Comparison of ENCODE assay signal across 22 cellular contexts in genomic region chr20:36285746-36286447, GRCh38. TPM values are rescaled to one million over a fixed set of nuclear protein-coding genes. Genes with fewer than 3 reads are reported as not detected.
DNase-seq lines count a peak whose midpoint lies in the region; ATAC-seq, FAIRE-seq and TF ChIP-seq lines count a peak whose summit lies in the region.
"Had no signal": no experiment of that assay in that cellular context is flagged by ENCODE, and none has a peak within 500 bp of the region (broad histone marks: within the 10 kb centered on the region; RNA-seq: fewer than 3 reads in every experiment).

No MANE protein-coding gene starts in this region.

- WGBS in HepG2 (ENCODE audit: low lambda C conversion rate) = 59% methylated on average over 11 of the region's 11 CpGs
- WGBS in right lobe of liver (ENCODE audit: insufficient coverage, low coverage, low lambda C conversion rate, missing lambda C conversion rate) = 52% methylated on average over 6 of the region's 11 CpGs

- no peaks in the 10 kb centered on the region for H3K79me2 ChIP-seq in HepG2 (ENCODE audit: insufficient read depth, low read length)

- POLR2A ChIA-PET in HepG2 (lab: Yijun Ruan, JAX) = no interaction called here

- H3K9ac ChIP-seq in HepG2 (ENCODE audit: insufficient read depth, low read depth, low read length) = no peak overlapping the region
- H3K9ac ChIP-seq: BLaER1 treated with 17β-estradiol and CSF1 and Interleukin-3, amounts not matched to agents 10 nM and 100 nM had no signal

- H3K36me3 ChIP-seq in HepG2 (replicated peaks in 1 of 2; ENCODE audit: control insufficient read depth in 1 of 2, insufficient read depth in 2 of 2, low read length in 2 of 2) (no peaks in the 10 kb centered on the region; a peak in 1 of 5 replicates), right lobe of liver (no peaks in the 10 kb centered on the region), BE2C (no peaks in the 10 kb centered on the region)
- H3K36me3 ChIP-seq: BLaER1 treated with 17β-estradiol and CSF1 and Interleukin-3, amounts not matched to agents 10 nM and 100 nM had no signal

- no peak for TF ChIP-seq CTCF in HepG2 (CRISPR knock-in tag; IDR thresholded peaks at IDR 0.05)
- no peak for TF ChIP-seq CTCF in right lobe of liver (IDR thresholded peaks at IDR 0.05)
- no peak for TF ChIP-seq CTCF in osteocyte (IDR thresholded peaks at IDR 0.05)
- TF ChIP-seq CTCF in natural killer cell (IDR thresholded peaks at IDR 0.05) = no peak
- no peak for TF ChIP-seq CTCF in BE2C (IDR thresholded peaks at IDR 0.05; ENCODE audit: low read depth, low read length)

- no TSS peak for BruUV-seq in HepG2 (replicated peaks; lab: Mats Ljungman, UMichigan)

- no peaks in the 10 kb centered on the region for H4K20me1 ChIP-seq in HepG2 (ENCODE audit: insufficient read depth, low read length)
- H4K20me1 ChIP-seq: BLaER1 treated with 17β-estradiol and CSF1 and Interleukin-3, amounts not matched to agents 10 nM and 100 nM had no signal

- H3K4me3 ChIP-seq in HepG2 (replicated peaks in 1 of 3; ENCODE audit: insufficient read depth in 1 of 3, low read depth in 2 of 3, low read length in 3 of 3) (no peak overlapping the region), right lobe of liver (no peak overlapping the region), BE2C (ENCODE audit: low read depth, low read length) (no peak overlapping the region)
- H3K4me3 ChIP-seq: BLaER1 treated with 17β-estradiol and CSF1 and Interleukin-3, amounts not matched to agents 10 nM and 100 nM had no signal

- intact Hi-C loops in HepG2 (cut with micrococcal nuclease; ENCODE audit: unreplicated experiment) (no loop called here), right lobe of liver (cut with DNase I) (no loop called here), natural killer cell (cut with micrococcal nuclease) (no loop called here)

- H3K4me1 Mint-ChIP-seq in osteocyte (ENCODE audit: unreplicated experiment) (no peaks in the 10 kb centered on the region), natural killer cell (no peaks in the 10 kb centered on the region)
- H3K4me1 Mint-ChIP-seq: IgD-negative memory B cell had no signal

- H3K9me3 Mint-ChIP-seq in osteocyte (ENCODE audit: unreplicated experiment) (peaks cover 4% of the 10 kb centered on the region), natural killer cell (no peaks in the 10 kb centered on the region)

- H3K27ac ChIP-seq in HepG2 (ENCODE audit: extremely low read length, insufficient read depth, low read length) (no peak overlapping the region), right lobe of liver (no peak overlapping the region)
- H3K27ac ChIP-seq: BLaER1 treated with 17β-estradiol and CSF1 and Interleukin-3, amounts not matched to agents 10 nM and 100 nM had no signal

- H3K4me1 ChIP-seq in HepG2 (ENCODE audit: insufficient read depth, low read length) (no peaks in the 10 kb centered on the region), right lobe of liver (no peaks in the 10 kb centered on the region), BE2C (no peaks in the 10 kb centered on the region)
- H3K4me1 ChIP-seq: BLaER1 treated with 17β-estradiol and CSF1 and Interleukin-3, amounts not matched to agents 10 nM and 100 nM had no signal

- ATAC-seq in HepG2 = peak; percentile 80
- no peak for ATAC-seq in right lobe of liver
- ATAC-seq in natural killer cell = no peak
- ATAC-seq: HCT116 had no signal

- TF ChIP-seq RAD21 in HepG2 (CRISPR knock-in tag; IDR thresholded peaks at IDR 0.05) = no peak

- DNase-seq in HepG2 (ENCODE audit: low spot score) (no peak), right lobe of liver (no peak), ecto neural progenitor cell (ENCODE audit: low spot score) (peak; percentile 39), osteocyte (ENCODE audit: extremely low spot score, unreplicated experiment) (peak; percentile 68), natural killer cell (no peak), BE2C (no peak)
- no peak for DNase-seq in activated CD4-positive, alpha-beta T cell treated with anti-CD3 and anti-CD28 coated beads, Interleukin-2, amount 50 U/mL, for 4 hours
- DNase-seq: CD4-positive, alpha-beta T cell; DMS53; NCI-H1048; NCI-H1417 treated with DMSO at 0.1 percent for 48 hours; NCI-H1694 treated with DMSO at 0.1 percent for 48 hours; NCI-H2081; NCI-H2227 treated with DMSO at 0.1 percent for 48 hours; NCI-H526 treated with DMSO at 0.1 percent for 48 hours; RPMI8226; SHP77 had no signal

- H3K27me3 ChIP-seq in HepG2 (ENCODE audit: control insufficient read depth in 1 of 2, insufficient read depth in 2 of 2, low read length in 2 of 2) = no peaks in the 10 kb centered on the region; a peak in 1 of 5 replicates
- no peaks in the 10 kb centered on the region for H3K27me3 ChIP-seq in right lobe of liver
- H3K27me3 ChIP-seq in BE2C = peaks cover 7% of the 10 kb centered on the region
- H3K27me3 ChIP-seq: BLaER1 treated with 17β-estradiol and CSF1 and Interleukin-3, amounts not matched to agents 10 nM and 100 nM had no signal

- H3K4me3 Mint-ChIP-seq in osteocyte (ENCODE audit: unreplicated experiment) (no peak overlapping the region), natural killer cell (no peak overlapping the region)
- H3K4me3 Mint-ChIP-seq: CD4-positive, alpha-beta T cell; IgD-negative memory B cell had no signal

- in situ Hi-C loops in HepG2 (cut with HindIII; ENCODE audit: extremely low pct_ligation_motif_present, low pct_unique_long_range_greater_than_20kb) = loop anchor here (10.0 kb wide), 1 partner anchor 59 kb away; no protein-coding TSS in a partner anchor

- H2AFZ ChIP-seq in HepG2 (ENCODE audit: low read length) = no peak overlapping the region

- TF ChIP-seq POLR2A in HepG2 (IDR thresholded peaks at IDR 0.05; ENCODE audit: insufficient read depth in 1 of 2, low read depth in 2 of 2, low read length in 2 of 2) (no peak), right lobe of liver (IDR thresholded peaks at IDR 0.05) (no peak)

- TF ChIP-seq EP300 in HepG2 (IDR thresholded peaks at IDR 0.05; ENCODE audit: low read depth in 2 of 2, low read length in 2 of 2) (no peak), HepG2 (CRISPR knock-in tag; IDR thresholded peaks at IDR 0.05; ENCODE audit: borderline replicate concordance) (no peak)

- H3K27me3 Mint-ChIP-seq in osteocyte (ENCODE audit: unreplicated experiment) (peaks cover 64% of the 10 kb centered on the region), natural killer cell (ENCODE audit: low read depth in 2 of 2) (peaks cover 20 to 36% of the 10 kb centered on the region in 2 donors)

- H3K9me3 ChIP-seq in HepG2 (ENCODE audit: low read length) = no peaks in the 10 kb centered on the region
- no peaks in the 10 kb centered on the region for H3K9me3 ChIP-seq in right lobe of liver
- no peaks in the 10 kb centered on the region for H3K9me3 ChIP-seq in BE2C

- CTCF ChIA-PET in HepG2 (lab: Yijun Ruan, JAX; ENCODE audit: low intra/inter-chr PET ratio, low total read pairs) = no interaction called here

- H3K27ac Mint-ChIP-seq in osteocyte (ENCODE audit: unreplicated experiment) = no peak overlapping the region
- no peak overlapping the region for H3K27ac Mint-ChIP-seq in natural killer cell
- H3K27ac Mint-ChIP-seq: CD4-positive, alpha-beta T cell; IgD-negative memory B cell had no signal

- no peak overlapping the region for H3K4me2 ChIP-seq in HepG2 (ENCODE audit: low read depth, low read length)
- H3K4me2 ChIP-seq: BLaER1 treated with 17β-estradiol and CSF1 and Interleukin-3, amounts not matched to agents 10 nM and 100 nM had no signal

- H3K36me3 Mint-ChIP-seq in osteocyte (ENCODE audit: unreplicated experiment) = no peaks in the 10 kb centered on the region
- no peaks in the 10 kb centered on the region for H3K36me3 Mint-ChIP-seq in natural killer cell
- H3K36me3 Mint-ChIP-seq: IgD-negative memory B cell had no signal

- peak; percentile 50 for FAIRE-seq in HepG2 (lab: Jason Lieb, UNC)
- FAIRE-seq: A204.1, H1 had no signal

RNA-seq across cellular contexts. Expression of gene DLGAP4, which starts 20.2 kb away (rescaled TPM):
- total RNA-seq in HepG2 (2016; rRNA removed; fragmentation: Illumina TruSeq; extraction: Trizol) = 13.3 and 15.2 TPM in 2 replicates
- total RNA-seq in HepG2 (2016; cell fraction: cytosol; rRNA removed; fragmentation: Illumina TruSeq; extraction: Trizol; ENCODE audit: low read depth) = 17.7 and 20.1 TPM in 2 replicates
- total RNA-seq in HepG2 (2016; cell fraction: insoluble cytoplasmic fraction; rRNA removed; fragmentation: Illumina TruSeq; extraction: Trizol) = 10.7 and 12.5 TPM in 2 replicates
- 30.2 and 36.1 TPM in 2 replicates for total RNA-seq in HepG2 (2016; cell fraction: membrane; rRNA removed; fragmentation: Illumina TruSeq; extraction: Trizol)
- total RNA-seq in HepG2 (2016; cell fraction: nucleus; rRNA removed; fragmentation: Illumina TruSeq; extraction: Trizol) = 14.3 and 17.6 TPM in 2 replicates
- 26.7 and 33.5 TPM in 2 replicates for polyA plus RNA-seq in HepG2 (2011; rRNA removed)
- polyA plus RNA-seq in HepG2 (2011; cell fraction: cytosol; rRNA removed) = 18.9 and 28.9 TPM in 2 replicates
- polyA plus RNA-seq in HepG2 (2011; cell fraction: nucleus; rRNA removed) = 81.3 and 93.4 TPM in 2 replicates
- 33.2 and 39.1 TPM in 2 replicates for polyA plus RNA-seq in HepG2 (2012)
- polyA plus RNA-seq in HepG2 (2016; cell fraction: cytosol; fragmentation: Illumina TruSeq; extraction: Trizol; ENCODE audit: low read depth) = 42.6 and 57.9 TPM in 2 replicates
- 32.0 and 44.7 TPM in 2 replicates for polyA plus RNA-seq in HepG2 (2016; cell fraction: insoluble cytoplasmic fraction; fragmentation: Illumina TruSeq; extraction: Trizol; ENCODE audit: low read depth)
- polyA plus RNA-seq in HepG2 (2016; cell fraction: membrane; fragmentation: Illumina TruSeq; extraction: Trizol; ENCODE audit: low read depth) = 45.4 and 49.0 TPM in 2 replicates
- polyA plus RNA-seq in HepG2 (2016; cell fraction: nucleus; fragmentation: Illumina TruSeq; extraction: Trizol; ENCODE audit: insufficient read depth, low read depth) = 63.9 and 68.5 TPM in 2 replicates
- 15.9 and 38.7 TPM in 2 replicates for polyA minus RNA-seq in HepG2 (2011; rRNA and poly(A)+ RNA removed; ENCODE audit: low replicate concordance)
- polyA minus RNA-seq in HepG2 (2011; cell fraction: cytosol; rRNA and poly(A)+ RNA removed) = 33.7 and 42.9 TPM in 2 replicates
- 29.9 and 33.6 TPM in 2 replicates for polyA minus RNA-seq in HepG2 (2011; cell fraction: nucleus; rRNA and poly(A)+ RNA removed)
- total RNA-seq in right lobe of liver = 10 to 100 TPM; 15.5 to 35.1 (median 23.2) TPM
- 125 and 134 TPM in 2 replicates for total RNA-seq in osteocyte
- 10 to 100 TPM; 47.9 to 51.6 (median 51.2) TPM for total RNA-seq in natural killer cell
- polyA plus RNA-seq in BE2C (2012; ENCODE audit: insufficient read depth, insufficient read length, low read depth) = 71.6 TPM

RNA-seq across cellular contexts. Expression of gene AAR2, which starts 49.6 kb away (rescaled TPM):
- 46.2 and 56.5 TPM in 2 replicates for total RNA-seq in HepG2 (2016; rRNA removed; fragmentation: Illumina TruSeq; extraction: Trizol)
- 6.6 and 7.3 TPM in 2 replicates for total RNA-seq in HepG2 (2016; cell fraction: cytosol; rRNA removed; fragmentation: Illumina TruSeq; extraction: Trizol; ENCODE audit: low read depth)
- total RNA-seq in HepG2 (2016; cell fraction: insoluble cytoplasmic fraction; rRNA removed; fragmentation: Illumina TruSeq; extraction: Trizol) = 45.1 and 55.7 TPM in 2 replicates
- total RNA-seq in HepG2 (2016; cell fraction: membrane; rRNA removed; fragmentation: Illumina TruSeq; extraction: Trizol) = 15.6 and 16.1 TPM in 2 replicates
- 31.3 and 35.6 TPM in 2 replicates for total RNA-seq in HepG2 (2016; cell fraction: nucleus; rRNA removed; fragmentation: Illumina TruSeq; extraction: Trizol)
- 45.2 and 50.5 TPM in 2 replicates for polyA plus RNA-seq in HepG2 (2011; rRNA removed)
- 37.7 and 43.1 TPM in 2 replicates for polyA plus RNA-seq in HepG2 (2011; cell fraction: cytosol; rRNA removed)
- 28.8 and 29.0 TPM in 2 replicates for polyA plus RNA-seq in HepG2 (2011; cell fraction: nucleus; rRNA removed)
- polyA plus RNA-seq in HepG2 (2012) = 29.3 and 35.7 TPM in 2 replicates
- 4.9 and 5.0 TPM in 2 replicates for polyA plus RNA-seq in HepG2 (2016; cell fraction: cytosol; fragmentation: Illumina TruSeq; extraction: Trizol; ENCODE audit: low read depth)
- 57.6 and 57.7 TPM in 2 replicates for polyA plus RNA-seq in HepG2 (2016; cell fraction: insoluble cytoplasmic fraction; fragmentation: Illumina TruSeq; extraction: Trizol; ENCODE audit: low read depth)
- polyA plus RNA-seq in HepG2 (2016; cell fraction: membrane; fragmentation: Illumina TruSeq; extraction: Trizol; ENCODE audit: low read depth) = 9.6 and 9.7 TPM in 2 replicates
- polyA plus RNA-seq in HepG2 (2016; cell fraction: nucleus; fragmentation: Illumina TruSeq; extraction: Trizol; ENCODE audit: insufficient read depth, low read depth) = 41.9 and 45.1 TPM in 2 replicates
- 89.7 and 103 TPM in 2 replicates for polyA minus RNA-seq in HepG2 (2011; rRNA and poly(A)+ RNA removed; ENCODE audit: low replicate concordance)
- polyA minus RNA-seq in HepG2 (2011; cell fraction: cytosol; rRNA and poly(A)+ RNA removed) = 24.4 and 25.0 TPM in 2 replicates
- 26.8 and 34.2 TPM in 2 replicates for polyA minus RNA-seq in HepG2 (2011; cell fraction: nucleus; rRNA and poly(A)+ RNA removed)
- total RNA-seq in right lobe of liver = 10 to 100 TPM; 11.8 to 16.7 (median 13.5) TPM
- total RNA-seq in osteocyte = 32.8 and 36.1 TPM in 2 replicates
- total RNA-seq in natural killer cell = 10 to 100 TPM; 22.6 to 26.5 (median 25.6) TPM
- 114 TPM for polyA plus RNA-seq in BE2C (2012; ENCODE audit: insufficient read depth, insufficient read length, low read depth)

Comparison
In these comparisons a context has a peak if more than half of its experiments do, and no peak if none do; other contexts are left out.
1. DNase-seq: peak in ecto neural progenitor cell (single experiment) and osteocyte (single experiment); none in HepG2 (single experiment), right lobe of liver (0 of 3), activated CD4-positive, alpha-beta T cell treated with anti-CD3 and anti-CD28 coated beads, Interleukin-2, amount 50 U/mL, for 4 hours (0 of 2), natural killer cell (single experiment) and BE2C (single experiment).